9 cellular contexts compared by ENCODE assay signal in the genomic region with DNA sequence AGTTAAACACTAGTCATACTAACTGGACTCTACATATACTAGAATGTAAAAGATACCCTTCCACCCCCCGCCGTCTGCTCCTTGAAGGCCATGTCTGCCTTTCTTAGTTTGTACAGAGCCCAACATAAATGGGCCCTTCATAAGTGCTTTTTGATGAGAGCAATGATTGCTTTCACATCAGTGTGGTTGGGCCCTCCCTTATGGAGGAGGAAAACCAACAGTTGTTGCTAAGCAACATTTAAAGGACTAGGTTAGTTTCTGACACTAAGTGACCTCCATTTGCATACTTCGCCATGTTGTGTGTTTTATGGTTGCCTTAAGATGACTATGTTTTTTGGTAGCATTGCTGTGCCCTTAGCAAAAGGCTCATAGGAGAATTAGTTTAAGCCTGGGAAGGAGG.
A peak's percentile ranks its signal among the peaks of the same experiment; 100 is the strongest.
DNase-seq lines count a peak whose midpoint lies in the region; ATAC-seq and TF ChIP-seq lines count a peak whose summit lies in the region.
"Had no signal": no experiment of that assay in that cellular context is flagged by ENCODE, and none has a peak within 500 bp of the region (broad histone marks: within the 10 kb centered on the region; RNA-seq: fewer than 3 reads in every experiment).

No MANE protein-coding gene starts in this region.

- ATAC-seq in HG03097 (IDR thresholded peaks at IDR 0.05; ENCODE audit: low FRiP score, unreplicated experiment): peak; percentile 32
- peak; percentile 47 to 48 for ATAC-seq in naive B cell (ENCODE audit: low read depth in 2 of 2)
- ATAC-seq: Panc1 had no signal

- no peaks in the 10 kb centered on the region for H3K9me3 Mint-ChIP-seq in T-helper 2 cell treated with Interferon-gamma antibody and Interleukin-4, amounts not matched to agents 5 μg/mL and 100 μg/mL, for 36 hours
- H3K9me3 Mint-ChIP-seq in naive B cell (no peaks in the 10 kb centered on the region), progenitor cell of endocrine pancreas (ENCODE audit: low read depth) (no peaks in the 10 kb centered on the region)

- peak overlapping the region; percentile 53 for H3K27ac Mint-ChIP-seq in T-helper 2 cell treated with Interferon-gamma antibody and Interleukin-4, amounts not matched to agents 5 μg/mL and 100 μg/mL, for 36 hours
- H3K27ac Mint-ChIP-seq in naive B cell: peak overlapping the region; percentile 73 to 98 (median 93)
- no peak overlapping the region for H3K27ac Mint-ChIP-seq in progenitor cell of endocrine pancreas

- peaks cover 7% of the 10 kb centered on the region for H3K27me3 Mint-ChIP-seq in T-helper 2 cell treated with Interferon-gamma antibody and Interleukin-4, amounts not matched to agents 5 μg/mL and 100 μg/mL, for 36 hours (ENCODE audit: low read depth)
- no peaks in the 10 kb centered on the region for H3K27me3 Mint-ChIP-seq in naive B cell
- H3K27me3 Mint-ChIP-seq in progenitor cell of endocrine pancreas: peaks cover 45% of the 10 kb centered on the region

- TF ChIP-seq CTCF in progenitor cell of endocrine pancreas (IDR thresholded peaks at IDR 0.05; ENCODE audit: unreplicated experiment): no peak

- peaks cover 25% of the 10 kb centered on the region for H3K36me3 Mint-ChIP-seq in T-helper 2 cell treated with Interferon-gamma antibody and Interleukin-4, amounts not matched to agents 5 μg/mL and 100 μg/mL, for 36 hours (ENCODE audit: low read depth)
- peaks cover 20 to 38% of the 10 kb centered on the region in 2 donors for H3K36me3 Mint-ChIP-seq in naive B cell
- no peaks in the 10 kb centered on the region for H3K36me3 Mint-ChIP-seq in progenitor cell of endocrine pancreas (ENCODE audit: insufficient read depth)

- DNase-seq in DMS53 (lab: John Stamatoyannopoulos, UW) (peak; percentile 29), DMS53 treated with DMSO at 0.1 percent for 48 hours (lab: John Stamatoyannopoulos, UW; ENCODE audit: unreplicated experiment) (no peak), naive B cell (no peak), cerebellar cortex (ENCODE audit: low spot score) (no peak), AML-193 (lab: John Stamatoyannopoulos, UW) (no peak), progenitor cell of endocrine pancreas (ENCODE audit: low spot score, unreplicated experiment) (no peak)
- DNase-seq in T-helper 2 cell treated with Interferon-gamma antibody and Interleukin-4, amounts not matched to agents 5 μg/mL and 100 μg/mL, for 36 hours (ENCODE audit: low spot score): no peak

- H3K4me1 Mint-ChIP-seq in T-helper 2 cell treated with Interferon-gamma antibody and Interleukin-4, amounts not matched to agents 5 μg/mL and 100 μg/mL, for 36 hours (ENCODE audit: low read depth): peaks cover 48% of the 10 kb centered on the region
- H3K4me1 Mint-ChIP-seq in naive B cell (peaks cover 67 to 94% (median 83%) of the 10 kb centered on the region in 3 donors), progenitor cell of endocrine pancreas (ENCODE audit: low read depth) (peaks cover 22% of the 10 kb centered on the region)

- H3K4me3 Mint-ChIP-seq in T-helper 2 cell treated with Interferon-gamma antibody and Interleukin-4, amounts not matched to agents 5 μg/mL and 100 μg/mL, for 36 hours: peak overlapping the region; percentile 38
- peak overlapping the region in 6 of 8 donors; percentile 6 to 83 (median 53) for H3K4me3 Mint-ChIP-seq in naive B cell
- no peak overlapping the region for H3K4me3 Mint-ChIP-seq in progenitor cell of endocrine pancreas (ENCODE audit: low read depth)
